Comparison of ENCODE assay signal across 36 cellular contexts in the genomic region with DNA sequence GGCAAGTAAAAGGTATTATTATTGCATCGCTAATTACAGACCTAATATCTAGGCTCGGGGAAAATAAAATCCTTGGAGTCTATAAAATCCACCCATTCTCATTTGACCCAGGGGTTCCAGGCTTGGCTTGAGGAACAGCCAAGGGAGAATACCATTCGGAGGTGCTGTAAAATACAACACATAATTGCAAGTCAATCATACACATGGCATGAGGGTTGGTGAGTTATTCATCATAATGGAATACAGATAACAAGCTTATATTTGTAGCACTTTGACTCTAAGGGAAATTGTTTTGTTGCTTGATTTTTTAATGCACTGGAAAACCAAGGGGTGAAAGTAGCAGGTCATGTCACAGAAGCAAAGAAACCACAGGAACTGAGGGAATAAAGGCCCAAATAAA. TPM values are rescaled to one million over a fixed set of nuclear protein-coding genes. Genes with fewer than 3 reads are reported as not detected.
"Had no signal": no experiment of that assay in that cellular context is flagged by ENCODE, and none has a peak within 500 bp of the region (broad histone marks: within the 10 kb centered on the region; RNA-seq: fewer than 3 reads in every experiment).

No MANE protein-coding gene starts in this region.

- H3K4me3 ChIP-seq: MG63 had no signal

- DNase-seq: Karpas-422, Kasumi-1, MG63, MM.1S, MV-4-11, NCI-H1048, NCI-H1092, NCI-H1092 treated with DMSO at 0.1 percent for 48 hours, NCI-H1105, NCI-H1105 treated with DMSO at 0.1 percent for 48 hours, NCI-H1417, NCI-H1417 treated with DMSO at 0.1 percent for 48 hours, NCI-H1436, NCI-H1436 treated with DMSO at 0.1 percent for 48 hours, NCI-H146, NCI-H1694, NCI-H1694 treated with DMSO at 0.1 percent for 48 hours, NCI-H187, NCI-H187 treated with DMSO at 0.1 percent for 48 hours, NCI-H1930, NCI-H2029, NCI-H2029 treated with DMSO at 0.1 percent for 48 hours, NCI-H2081, NCI-H2081 treated with DMSO at 0.1 percent for 48 hours, NCI-H2107, NCI-H2171, NCI-H2171 treated with DMSO at 0.1 percent for 48 hours, NCI-H2227 treated with DMSO at 0.1 percent for 48 hours, NCI-H345, NCI-H446, NCI-H446 treated with DMSO at 0.1 percent for 48 hours, NCI-H510A, NCI-H510A treated with DMSO at 0.1 percent for 48 hours, NCI-H524, NCI-H524 treated with DMSO at 0.1 percent for 48 hours had no signal

- H3K9me3 ChIP-seq: MG63 had no signal

- H3K36me3 ChIP-seq: MG63 had no signal

- H3K27me3 ChIP-seq: MG63 had no signal

RNA-seq across cellular contexts. Expression of a gene that starts 23.0 kb away (rescaled TPM):
- total RNA-seq: LHCN-M2 had no signal
